1 cellular context compared by ENCODE assay signal in the genomic region with DNA sequence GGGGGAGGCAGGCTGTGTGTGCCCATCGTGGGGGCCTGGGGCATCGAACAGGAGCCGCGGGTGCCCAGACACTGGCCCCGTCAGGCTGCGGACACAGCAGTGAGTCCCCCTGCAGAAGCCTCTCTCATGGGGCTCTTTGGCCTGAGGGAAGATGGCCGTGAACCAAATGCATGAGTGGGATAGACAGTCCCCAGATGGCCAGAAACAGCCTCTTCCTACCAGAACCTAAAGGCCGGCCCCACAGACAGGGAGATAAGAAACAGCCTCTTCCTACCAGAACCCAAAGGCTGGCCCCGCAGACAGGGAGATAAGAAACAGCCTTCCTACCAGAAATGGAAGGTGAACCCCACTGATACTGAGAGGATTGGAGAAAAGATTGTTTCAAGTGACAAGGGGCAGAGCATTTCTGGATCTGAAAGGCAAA.
TF ChIP-seq lines count a peak whose summit lies in the region.

No MANE protein-coding gene starts in this region.

TF ChIP-seq in K562, 482 proteins besides CTCF, POLR2A, EP300 and RAD21 (continued from another document):
- TF ChIP-seq ZNF518B (CRISPR knock-in tag; IDR thresholded peaks at IDR 0.05) = no peak
